In genomic region chr17:53336281-53336680, GRCh38 we compare ENCODE assay signal across 20 cellular contexts.
A peak's percentile ranks its signal among the peaks of the same experiment; 100 is the strongest.
DNase-seq lines count a peak whose midpoint lies in the region; ATAC-seq, FAIRE-seq and TF ChIP-seq lines count a peak whose summit lies in the region.
"Had no signal": no experiment of that assay in that cellular context is flagged by ENCODE, and none has a peak within 500 bp of the region (broad histone marks: within the 10 kb centered on the region; RNA-seq: fewer than 3 reads in every experiment).

No MANE protein-coding gene starts in this region.

- no peak for ATAC-seq in GM21619 (IDR thresholded peaks at IDR 0.05; ENCODE audit: unreplicated experiment)

- CTCF ChIA-PET in mammary epithelial cell (lab: Charles Lee; ENCODE audit: low non-redundant PET), result no interaction called here

- H3K9me3 Mint-ChIP-seq in activated T-helper 1 cell treated with anti-CD3 and anti-CD28 coated beads, Interleukin-12 subunit alpha, Interleukin-12 subunit beta, Interleukin-2, Interleukin-4 antibody, amounts not matched to agents 30 ng/mL and 10 ng/mL and 1 ng/mL, durations not matched to agents 14 hours and 24 hours and 36 hours, result peaks cover 46% of the 10 kb centered on the region
- peaks cover 25% of the 10 kb centered on the region for H3K9me3 Mint-ChIP-seq in progenitor cell of endocrine pancreas (ENCODE audit: low read depth)

- no peaks in the 10 kb centered on the region for H3K4me1 Mint-ChIP-seq in activated T-helper 1 cell treated with anti-CD3 and anti-CD28 coated beads, Interleukin-12 subunit alpha, Interleukin-12 subunit beta, Interleukin-2, Interleukin-4 antibody, amounts not matched to agents 30 ng/mL and 10 ng/mL and 1 ng/mL, durations not matched to agents 14 hours and 24 hours and 36 hours (ENCODE audit: low read depth)
- H3K4me1 Mint-ChIP-seq in progenitor cell of endocrine pancreas (ENCODE audit: low read depth), result no peaks in the 10 kb centered on the region
- H3K4me1 Mint-ChIP-seq: CD14-positive monocyte had no signal

- no peaks in the 10 kb centered on the region for H3K79me2 ChIP-seq in mammary epithelial cell (ENCODE audit: insufficient read depth, low read length)

- no peaks in the 10 kb centered on the region for H3K27me3 Mint-ChIP-seq in activated T-helper 1 cell treated with anti-CD3 and anti-CD28 coated beads, Interleukin-12 subunit alpha, Interleukin-12 subunit beta, Interleukin-2, Interleukin-4 antibody, amounts not matched to agents 30 ng/mL and 10 ng/mL and 1 ng/mL, durations not matched to agents 14 hours and 24 hours and 36 hours (ENCODE audit: insufficient read depth)
- no peaks in the 10 kb centered on the region for H3K27me3 Mint-ChIP-seq in progenitor cell of endocrine pancreas

- intact Hi-C loops in mammary epithelial cell (cut with micrococcal nuclease) (no loop called here), breast epithelium (cut with DNase I; ENCODE audit: low total_unique reads) (no loop called here), kidney (cut with DNase I) (no loop called here)
- intact Hi-C loops in activated T-helper 1 cell treated with anti-CD3 and anti-CD28 coated beads, Interleukin-12 subunit alpha, Interleukin-12 subunit beta, Interleukin-2, Interleukin-4 antibody, amounts not matched to agents 30 ng/mL and 10 ng/mL and 1 ng/mL, durations not matched to agents 14 hours and 24 hours and 36 hours (cut with micrococcal nuclease), result loop anchor here (5.0 kb wide), 1 partner anchor 41 kb away; no protein-coding TSS in a partner anchor

- H3K36me3 Mint-ChIP-seq in activated T-helper 1 cell treated with anti-CD3 and anti-CD28 coated beads, Interleukin-12 subunit alpha, Interleukin-12 subunit beta, Interleukin-2, Interleukin-4 antibody, amounts not matched to agents 30 ng/mL and 10 ng/mL and 1 ng/mL, durations not matched to agents 14 hours and 24 hours and 36 hours (ENCODE audit: low read depth), result no peaks in the 10 kb centered on the region
- H3K36me3 Mint-ChIP-seq in progenitor cell of endocrine pancreas (ENCODE audit: insufficient read depth), result no peaks in the 10 kb centered on the region
- H3K36me3 Mint-ChIP-seq: CD14-positive monocyte had no signal

- H3K4me3 ChIP-seq in mammary epithelial cell (replicated peaks in 1 of 3; ENCODE audit: insufficient read depth in 1 of 3, low read depth in 2 of 3, low read length in 3 of 3) (no peak overlapping the region), breast epithelium (no peak overlapping the region), brain microvascular endothelial cell (ENCODE audit: low read depth, low read length) (no peak overlapping the region), kidney (ENCODE audit: low read length in 2 of 2) (no peak overlapping the region)

- H2AFZ ChIP-seq in mammary epithelial cell (ENCODE audit: low read depth, low read length), result no peak overlapping the region

- BruUV-seq in mammary epithelial cell (replicated peaks; lab: Mats Ljungman, UMichigan), result no TSS peak

- no peaks in the 10 kb centered on the region for H3K27me3 ChIP-seq in mammary epithelial cell (ENCODE audit: insufficient read depth, low read length)
- no peaks in the 10 kb centered on the region for H3K27me3 ChIP-seq in breast epithelium
- H3K27me3 ChIP-seq in brain microvascular endothelial cell (replicated peaks), result no peaks in the 10 kb centered on the region

- H3K36me3 ChIP-seq in mammary epithelial cell (ENCODE audit: insufficient read depth, low read length) (no peaks in the 10 kb centered on the region), breast epithelium (no peaks in the 10 kb centered on the region), brain microvascular endothelial cell (replicated peaks) (no peaks in the 10 kb centered on the region), kidney (ENCODE audit: control insufficient read depth in 1 of 2, insufficient read depth in 2 of 2, low read length in 2 of 2) (no peaks in the 10 kb centered on the region)

- H3K9ac ChIP-seq in mammary epithelial cell (ENCODE audit: insufficient read depth, low read length) (no peak overlapping the region), kidney (ENCODE audit: low read length in 2 of 2) (no peak overlapping the region)

- dilution Hi-C loops in mammary epithelial cell (cut with HindIII; ENCODE audit: low sequenced_read_pairs), result no loop called here

- TF ChIP-seq CTCF in mammary epithelial cell (conservative IDR thresholded peaks at IDR 0.05 in 1 of 2, IDR thresholded peaks at IDR 0.05 in 1 of 2; ENCODE audit: extremely low read depth in 1 of 2, insufficient read depth in 1 of 2, low read depth in 1 of 2, low read length in 2 of 2) (no peak), breast epithelium (IDR thresholded peaks at IDR 0.05) (no peak), brain microvascular endothelial cell (IDR thresholded peaks at IDR 0.05; ENCODE audit: low read depth, low read length, missing control alignments) (no peak), kidney (IDR thresholded peaks at IDR 0.05; ENCODE audit: borderline replicate concordance, extremely low read depth, insufficient read depth) (no peak), progenitor cell of endocrine pancreas (IDR thresholded peaks at IDR 0.05; ENCODE audit: unreplicated experiment) (no peak)

- H3K27ac ChIP-seq in mammary epithelial cell (ENCODE audit: insufficient read depth, low read depth, low read length) (no peak overlapping the region), breast epithelium (no peak overlapping the region), brain microvascular endothelial cell (no peak overlapping the region), kidney (ENCODE audit: low read depth in 2 of 2, low read length in 2 of 2) (no peak overlapping the region)
- H3K27ac ChIP-seq: 22Rv1 had no signal

- TF ChIP-seq POLR2A in breast epithelium (IDR thresholded peaks at IDR 0.05), result no peak

- H3K9me3 ChIP-seq in mammary epithelial cell (replicated peaks; ENCODE audit: insufficient read depth, low read length), result peaks cover 3% of the 10 kb centered on the region
- peaks cover 0 to 14% of the 10 kb centered on the region in 2 donors for H3K9me3 ChIP-seq in breast epithelium
- H3K9me3 ChIP-seq in kidney (ENCODE audit: control insufficient read depth in 1 of 2, low read length in 2 of 2), result no peaks in the 10 kb centered on the region

- peak; percentile 45 for DNase-seq in mammary epithelial cell
- DNase-seq in breast epithelium (ENCODE audit: low spot score in 2 of 2), result no peak
- peak; percentile 12 for DNase-seq in brain microvascular endothelial cell
- peak; percentile 21 for DNase-seq in kidney
- no peak for DNase-seq in activated T-helper 1 cell treated with anti-CD3 and anti-CD28 coated beads, Interleukin-12 subunit alpha, Interleukin-12 subunit beta, Interleukin-2, Interleukin-4 antibody, amounts not matched to agents 30 ng/mL and 10 ng/mL and 1 ng/mL, durations not matched to agents 14 hours and 24 hours and 36 hours (ENCODE audit: low spot score)
- DNase-seq in progenitor cell of endocrine pancreas (ENCODE audit: low spot score, unreplicated experiment), result no peak
- DNase-seq in stimulated activated CD4-positive, alpha-beta T cell treated with anti-CD3 and anti-CD28 coated beads, Interleukin-2, amount 100 ng/mL, for 48 hours, result no peak
- DNase-seq: DMS 273 treated with DMSO at 0.1 percent for 48 hours, DND-41, GOT3, KG1, MV-4-11, NCI-H1694 treated with DMSO at 0.1 percent for 48 hours, NCI-H226, NCI-H524 had no signal

- peak overlapping the region; percentile 7 for H3K4me2 ChIP-seq in mammary epithelial cell (ENCODE audit: insufficient read depth, low read depth, low read length)

- H3K27ac Mint-ChIP-seq in activated T-helper 1 cell treated with anti-CD3 and anti-CD28 coated beads, Interleukin-12 subunit alpha, Interleukin-12 subunit beta, Interleukin-2, Interleukin-4 antibody, amounts not matched to agents 30 ng/mL and 10 ng/mL and 1 ng/mL, durations not matched to agents 14 hours and 24 hours and 36 hours, result no peak overlapping the region
- no peak overlapping the region for H3K27ac Mint-ChIP-seq in progenitor cell of endocrine pancreas
- H3K27ac Mint-ChIP-seq: CD14-positive monocyte had no signal

- no peaks in the 10 kb centered on the region for H4K20me1 ChIP-seq in mammary epithelial cell (ENCODE audit: insufficient read depth, low read length)

- no peak for FAIRE-seq in kidney (lab: Jason Lieb, UNC)
- FAIRE-seq: G401.6, GM19239 had no signal

- 11% methylated on average over 3 of the region's 4 CpGs for WGBS in mammary epithelial cell (ENCODE audit: low coverage, missing lambda C conversion rate)

- peaks cover 9% of the 10 kb centered on the region for H3K4me1 ChIP-seq in mammary epithelial cell (ENCODE audit: insufficient read depth, low read length)
- no peaks in the 10 kb centered on the region for H3K4me1 ChIP-seq in breast epithelium
- no peaks in the 10 kb centered on the region for H3K4me1 ChIP-seq in kidney (ENCODE audit: control insufficient read depth in 1 of 2, insufficient read depth in 1 of 2, low read depth in 1 of 2, low read length in 2 of 2)

- H3K4me3 Mint-ChIP-seq in activated T-helper 1 cell treated with anti-CD3 and anti-CD28 coated beads, Interleukin-12 subunit alpha, Interleukin-12 subunit beta, Interleukin-2, Interleukin-4 antibody, amounts not matched to agents 30 ng/mL and 10 ng/mL and 1 ng/mL, durations not matched to agents 14 hours and 24 hours and 36 hours, result no peak overlapping the region
- H3K4me3 Mint-ChIP-seq in progenitor cell of endocrine pancreas (ENCODE audit: low read depth), result no peak overlapping the region
- H3K4me3 Mint-ChIP-seq: CD14-positive monocyte had no signal

- in situ Hi-C loops in mammary epithelial cell (cut with MboI; ENCODE audit: low sequenced_read_pairs in 2 of 2), result no loop called here
- in situ Hi-C loops in brain microvascular endothelial cell (cut with HindIII; ENCODE audit: low pct_ligation_motif_present, low sequenced_read_pairs), result no loop called here

Comparison
In these comparisons a context has a peak if more than half of its experiments do, and no peak if none do; other contexts are left out.
1. DNase-seq: peak in mammary epithelial cell (single experiment), brain microvascular endothelial cell (single experiment) and kidney (single experiment); none in breast epithelium (0 of 2), activated T-helper 1 cell treated with anti-CD3 and anti-CD28 coated beads, Interleukin-12 subunit alpha, Interleukin-12 subunit beta, Interleukin-2, Interleukin-4 antibody, amounts not matched to agents 30 ng/mL and 10 ng/mL and 1 ng/mL, durations not matched to agents 14 hours and 24 hours and 36 hours (single experiment), progenitor cell of endocrine pancreas (single experiment) and stimulated activated CD4-positive, alpha-beta T cell treated with anti-CD3 and anti-CD28 coated beads, Interleukin-2, amount 100 ng/mL, for 48 hours (0 of 2).